Comparison of ENCODE assay signal across 8 cellular contexts in the genomic region with DNA sequence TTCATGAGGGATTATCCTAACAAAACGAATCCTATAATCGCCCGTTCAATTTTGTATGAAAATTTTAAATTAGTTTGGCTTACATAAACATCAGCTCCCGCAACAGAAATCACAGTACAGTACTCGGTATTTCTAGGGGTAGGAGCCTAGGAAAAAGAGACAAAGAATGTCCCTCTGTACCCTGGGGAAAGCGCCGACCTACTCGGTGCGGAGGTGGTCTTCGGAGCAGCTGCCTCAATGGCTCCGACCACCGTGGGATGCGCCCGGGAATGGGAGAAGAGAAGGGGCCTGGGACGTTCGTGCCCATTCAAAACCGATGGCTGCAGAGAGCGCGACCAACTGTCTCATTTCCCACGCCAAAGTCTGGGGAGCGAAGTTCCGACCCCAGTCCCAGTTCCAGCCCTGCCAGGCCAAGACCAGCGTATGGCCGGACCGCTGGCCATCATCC. TPM values are rescaled to one million over a fixed set of nuclear protein-coding genes. Genes with fewer than 3 reads are reported as not detected.
A peak's percentile ranks its signal among the peaks of the same experiment; 100 is the strongest.
DNase-seq lines count a peak whose midpoint lies in the region; ATAC-seq and TF ChIP-seq lines count a peak whose summit lies in the region.

No MANE protein-coding gene starts in this region.

- peak overlapping the region; percentile 80 to 96 (median 90) for H3K27ac Mint-ChIP-seq in CD4-positive, alpha-beta memory T cell

- POLR2A ChIA-PET in CD4-positive, alpha-beta memory T cell (lab: Charles Lee; ENCODE audit: partially characterized antibody) = interaction anchor here (1.0 to 3.6 kb wide), 14 partner anchors 9 to 361 kb away, joined by 3 to 24 read pairs (median 4); a partner anchor contains a TSS

- no peak for TF ChIP-seq CTCF in right lobe of liver (IDR thresholded peaks at IDR 0.05)
- no peak for TF ChIP-seq CTCF in upper lobe of left lung (IDR thresholded peaks at IDR 0.05)

- 0% methylated on average over 7 of the region's 25 CpGs for WGBS in right lobe of liver (ENCODE audit: insufficient coverage, low coverage, low lambda C conversion rate, missing lambda C conversion rate)
- 3 to 5% methylated on average over 17 to 25 of the region's 25 CpGs for WGBS in upper lobe of left lung, 2 donors

- no peaks in the 10 kb centered on the region for H3K27me3 ChIP-seq in CD4-positive, alpha-beta memory T cell (ENCODE audit: insufficient read depth, low read length)
- H3K27me3 ChIP-seq in right lobe of liver = no peaks in the 10 kb centered on the region
- no peaks in the 10 kb centered on the region for H3K27me3 ChIP-seq in upper lobe of left lung

- no peak for TF ChIP-seq EP300 in upper lobe of left lung (IDR thresholded peaks at IDR 0.05)

- peaks cover 32% of the 10 kb centered on the region for H3K4me1 ChIP-seq in CD4-positive, alpha-beta memory T cell (ENCODE audit: insufficient read depth, low read length)
- H3K4me1 ChIP-seq in right lobe of liver (peaks cover 0 to 19% (median 6%) of the 10 kb centered on the region in 4 donors), upper lobe of left lung (peaks cover 8 to 21% (median 16%) of the 10 kb centered on the region in 4 donors)

- DNase-seq in CD4-positive, alpha-beta memory T cell = peak in 1 of 5 donors; percentile 9
- DNase-seq in right lobe of liver (no peak), upper lobe of left lung (no peak), AG08395 (ENCODE audit: low spot score) (no peak)

- H3K9me3 Mint-ChIP-seq in CD4-positive, alpha-beta memory T cell = no peaks in the 10 kb centered on the region

- peak overlapping the region; percentile 88 to 97 (median 92) for H3K4me3 Mint-ChIP-seq in CD4-positive, alpha-beta memory T cell

- CTCF ChIA-PET in CD4-positive, alpha-beta memory T cell (lab: Charles Lee; ENCODE audit: partially characterized antibody) = interaction anchor here (1.0 to 1.1 kb wide), 2 partner anchors 59 to 124 kb away, joined by 3 read pairs; no protein-coding TSS in a partner anchor

- ATAC-seq in HG02840 (IDR thresholded peaks at IDR 0.05; ENCODE audit: low FRiP score, unreplicated experiment) (peak; percentile 4), right lobe of liver (no peak), upper lobe of left lung (ENCODE audit: low FRiP score in 2 of 2) (no peak), HG03196 (IDR thresholded peaks at IDR 0.05; ENCODE audit: unreplicated experiment) (no peak), HG03571 (IDR thresholded peaks at IDR 0.05; ENCODE audit: unreplicated experiment) (no peak)

- peaks cover 27 to 50% (median 36%) of the 10 kb centered on the region in 4 donors for H3K4me1 Mint-ChIP-seq in CD4-positive, alpha-beta memory T cell

- H3K36me3 Mint-ChIP-seq in CD4-positive, alpha-beta memory T cell = peaks cover 0 to 6% of the 10 kb centered on the region in 2 donors

- H3K27ac ChIP-seq in CD4-positive, alpha-beta memory T cell (ENCODE audit: low read depth, low read length) = peak overlapping the region; percentile 70
- H3K27ac ChIP-seq in angular gyrus (ENCODE audit: low read depth, low read length) = peak overlapping the region; percentile 84
- peak overlapping the region; percentile 75 to 87 (median 84) for H3K27ac ChIP-seq in right lobe of liver
- peak overlapping the region; percentile 83 to 92 (median 90) for H3K27ac ChIP-seq in upper lobe of left lung

- intact Hi-C loops in CD4-positive, alpha-beta memory T cell (cut with micrococcal nuclease) = loop anchor here (1.0 kb wide), 4 partner anchors 61 to 362 kb away; a partner anchor contains a TSS
- intact Hi-C loops in right lobe of liver (cut with DNase I) = no loop called here

- H3K36me3 ChIP-seq in CD4-positive, alpha-beta memory T cell (ENCODE audit: insufficient read depth, low read length) = no peaks in the 10 kb centered on the region
- no peaks in the 10 kb centered on the region for H3K36me3 ChIP-seq in right lobe of liver
- no peaks in the 10 kb centered on the region for H3K36me3 ChIP-seq in upper lobe of left lung

- H3K4me3 ChIP-seq in CD4-positive, alpha-beta memory T cell (ENCODE audit: low read length in 2 of 2) = peak overlapping the region; percentile 18 to 90
- H3K4me3 ChIP-seq in right lobe of liver (peak overlapping the region; percentile 75 to 81 (median 79)), upper lobe of left lung (peak overlapping the region; percentile 77 to 84 (median 83))

- no peak for TF ChIP-seq POLR2A in right lobe of liver (IDR thresholded peaks at IDR 0.05)
- no peak for TF ChIP-seq POLR2A in upper lobe of left lung (IDR thresholded peaks at IDR 0.05)

- H3K27me3 Mint-ChIP-seq in CD4-positive, alpha-beta memory T cell = no peaks in the 10 kb centered on the region

- H3K9me3 ChIP-seq in CD4-positive, alpha-beta memory T cell (ENCODE audit: control insufficient read depth in 1 of 2, low read length in 2 of 2) = no peaks in the 10 kb centered on the region
- H3K9me3 ChIP-seq in right lobe of liver = no peaks in the 10 kb centered on the region
- no peaks in the 10 kb centered on the region for H3K9me3 ChIP-seq in upper lobe of left lung

RNA-seq across cellular contexts. Expression of a gene that starts 0.6 kb away (rescaled TPM):
- 10 to 100 TPM; 10.0 to 15.2 TPM for total RNA-seq in CD4-positive, alpha-beta memory T cell
- polyA plus RNA-seq in CD4-positive, alpha-beta memory T cell = 10 to 100 TPM; 10.0 to 16.2 TPM
- total RNA-seq in right lobe of liver (10 to 100 TPM; 31.4 to 47.6 (median 43.2) TPM), upper lobe of left lung (10 to 100 TPM in 3 of 6 donors, 1 to 10 TPM in 3; 2.1 to 18.8 (median 10.9) TPM)
